9 cellular contexts compared by ENCODE assay signal in genomic region chr21:45110873-45111624, GRCh38. TPM values are rescaled to one million over a fixed set of nuclear protein-coding genes. Genes with fewer than 3 reads are reported as not detected.
DNase-seq lines count a peak whose midpoint lies in the region; ATAC-seq and TF ChIP-seq lines count a peak whose summit lies in the region.
"Had no signal": no experiment of that assay in that cellular context is flagged by ENCODE, and none has a peak within 500 bp of the region (broad histone marks: within the 10 kb centered on the region; RNA-seq: fewer than 3 reads in every experiment).

No MANE protein-coding gene starts in this region.

- ATAC-seq in activated CD8-positive, alpha-beta T cell treated with anti-CD3 and anti-CD28 coated beads for 36 hours = no peak
- ATAC-seq in mucosa of descending colon (peak; percentile 30), GM19035 (IDR thresholded peaks at IDR 0.05; ENCODE audit: unreplicated experiment) (no peak)

- peak overlapping the region; percentile 53 for H3K27ac Mint-ChIP-seq in activated CD8-positive, alpha-beta T cell treated with anti-CD3 and anti-CD28 coated beads for 36 hours

- H3K9me3 Mint-ChIP-seq in activated CD8-positive, alpha-beta T cell treated with anti-CD3 and anti-CD28 coated beads for 36 hours = peaks cover 2% of the 10 kb centered on the region

- no peak overlapping the region for H3K27ac ChIP-seq in Karpas-422 (ENCODE audit: low read length)

- H3K9me2 ChIP-seq in Karpas-422 (replicated peaks; ENCODE audit: insufficient read depth, low read length) = no peaks in the 10 kb centered on the region

- no peaks in the 10 kb centered on the region for H3K36me3 ChIP-seq in Karpas-422 (ENCODE audit: insufficient read depth, low read length)
- H3K36me3 ChIP-seq in mucosa of descending colon (ENCODE audit: low read depth) = no peaks in the 10 kb centered on the region

- H3K4me1 ChIP-seq in Karpas-422 (ENCODE audit: low read length) (peaks cover 26% of the 10 kb centered on the region), mucosa of descending colon (ENCODE audit: low read depth) (no peaks in the 10 kb centered on the region)

- H3K36me3 Mint-ChIP-seq in activated CD8-positive, alpha-beta T cell treated with anti-CD3 and anti-CD28 coated beads for 36 hours (ENCODE audit: low read depth) = peaks cover 4% of the 10 kb centered on the region

- H3K27me3 ChIP-seq in Karpas-422 (ENCODE audit: low read length) = no peaks in the 10 kb centered on the region

- TF ChIP-seq CTCF in GM12864 (IDR thresholded peaks at IDR 0.05; ENCODE audit: low read depth, low read length, missing control alignments) (no peak), mucosa of descending colon (IDR thresholded peaks at IDR 0.05) (no peak)
- TF ChIP-seq CTCF in activated CD8-positive, alpha-beta T cell treated with anti-CD3 and anti-CD28 coated beads for 36 hours (IDR thresholded peaks at IDR 0.05) = no peak

- intact Hi-C loops in activated CD8-positive, alpha-beta T cell treated with anti-CD3 and anti-CD28 coated beads for 36 hours (cut with micrococcal nuclease) = no loop called here
- intact Hi-C loops in mucosa of descending colon (cut with DNase I, micrococcal nuclease) = no loop called here

- H3K9me3 ChIP-seq in Karpas-422 (ENCODE audit: low read length) = no peaks in the 10 kb centered on the region
- H3K9me3 ChIP-seq in mucosa of descending colon = no peaks in the 10 kb centered on the region

- CTCF ChIA-PET in activated CD8-positive, alpha-beta T cell treated with anti-CD3 and anti-CD28 coated beads for 36 hours (lab: Charles Lee) = interaction anchor here (0.8 to 2.1 kb wide), 4 partner anchors 9 to 34 kb away, joined by 3 to 8 read pairs (median 6); no protein-coding TSS in a partner anchor

- H3K4me3 ChIP-seq in GM12864 (ENCODE audit: low read depth, low read length) (peak overlapping the region; percentile 30; the same call in 1 of the 2 replicates), Karpas-422 (ENCODE audit: low read length) (no peak overlapping the region), mucosa of descending colon (no peak overlapping the region)

- peaks cover 41% of the 10 kb centered on the region for H4K20me1 ChIP-seq in Karpas-422 (ENCODE audit: insufficient read depth, low read depth, low read length)

- peaks cover 63% of the 10 kb centered on the region for H3K4me1 Mint-ChIP-seq in activated CD8-positive, alpha-beta T cell treated with anti-CD3 and anti-CD28 coated beads for 36 hours (ENCODE audit: low read depth)

- no peak overlapping the region for H3K4me3 Mint-ChIP-seq in activated CD8-positive, alpha-beta T cell treated with anti-CD3 and anti-CD28 coated beads for 36 hours

- POLR2A ChIA-PET in activated CD8-positive, alpha-beta T cell treated with anti-CD3 and anti-CD28 coated beads for 36 hours (lab: Charles Lee) = interaction anchor here (1.2 to 1.3 kb wide), 2 partner anchors 12 to 21 kb away, joined by 4 read pairs; no protein-coding TSS in a partner anchor

- DNase-seq in GM12864 (ENCODE audit: low read depth) (no peak), Karpas-422 (peak; percentile 55), mucosa of descending colon (no peak), NCI-H2029 treated with DMSO at 0.1 percent for 48 hours (lab: John Stamatoyannopoulos, UW) (no peak)
- DNase-seq in activated CD8-positive, alpha-beta T cell treated with anti-CD3 and anti-CD28 coated beads for 36 hours = no peak
- DNase-seq in stimulated activated CD4-positive, alpha-beta T cell treated with anti-CD3 and anti-CD28 coated beads, Interleukin-12 subunit alpha, Interleukin-12 subunit beta, amount 100 ng/mL, for 4 hours = no peak
- DNase-seq in stimulated activated CD4-positive, alpha-beta T cell treated with anti-CD3 and anti-CD28 coated beads, Interleukin-1b, Interleukin-23, amount 100 ng/mL, for 48 hours = no peak
- DNase-seq: NCI-H1417 treated with DMSO at 0.1 percent for 48 hours had no signal

- peak overlapping the region; percentile 58 for H3K4me2 ChIP-seq in Karpas-422 (ENCODE audit: low read depth, low read length, poor library complexity, severe bottlenecking)

- no peak overlapping the region for H2AFZ ChIP-seq in Karpas-422 (ENCODE audit: low read length)

- H3K27me3 Mint-ChIP-seq in activated CD8-positive, alpha-beta T cell treated with anti-CD3 and anti-CD28 coated beads for 36 hours = no peaks in the 10 kb centered on the region

- H3K9ac ChIP-seq in Karpas-422 (ENCODE audit: low read length) = no peak overlapping the region

- H3K79me2 ChIP-seq in Karpas-422 (ENCODE audit: low read length) = no peaks in the 10 kb centered on the region

RNA-seq across cellular contexts. Expression of gene ADARB1, which starts 36.7 kb away (rescaled TPM):
- total RNA-seq in Karpas-422 (2014; rRNA removed; shearing (Covaris generic); ENCODE audit: low replicate concordance) = 1.4 and 2.0 TPM in 2 replicates
- total RNA-seq in activated CD8-positive, alpha-beta T cell treated with anti-CD3 and anti-CD28 coated beads for 36 hours = 10 to 100 TPM; 36.2 to 37.1 TPM
- 10 to 100 TPM in 1 of 3 donors, 1 to 10 TPM in 2; 5.4 to 91.2 (median 8.8) TPM for total RNA-seq in mucosa of descending colon
